14 cellular contexts compared by ENCODE assay signal in genomic region chr12:19030180-19030579, GRCh38.
"Had no signal": no experiment of that assay in that cellular context is flagged by ENCODE, and none has a peak within 500 bp of the region (broad histone marks: within the 10 kb centered on the region; RNA-seq: fewer than 3 reads in every experiment).

No MANE protein-coding gene starts in this region.

- H3K4me3 Mint-ChIP-seq: immature natural killer cell; naive thymus-derived CD4-positive, alpha-beta T cell; stimulated activated effector memory CD8-positive, alpha-beta T cell treated with anti-CD3 and anti-CD28 coated beads, Interleukin-12 subunit alpha, Interleukin-12 subunit beta, amount 100 ng/mL, for 72 hours had no signal

- H3K36me3 ChIP-seq: ascending aorta, esophagus squamous epithelium, heart left ventricle, pancreas had no signal

- H3K4me3 ChIP-seq: ascending aorta, esophagus squamous epithelium, heart left ventricle, mucosa of descending colon, pancreas had no signal

- H3K27ac Mint-ChIP-seq: immature natural killer cell; naive thymus-derived CD4-positive, alpha-beta T cell; stimulated activated effector memory CD8-positive, alpha-beta T cell treated with anti-CD3 and anti-CD28 coated beads, Interleukin-12 subunit alpha, Interleukin-12 subunit beta, amount 100 ng/mL, for 72 hours had no signal

- H3K9me3 Mint-ChIP-seq: stimulated activated effector memory CD8-positive, alpha-beta T cell treated with anti-CD3 and anti-CD28 coated beads, Interleukin-12 subunit alpha, Interleukin-12 subunit beta, amount 100 ng/mL, for 72 hours had no signal

- H3K9me3 ChIP-seq: ascending aorta, esophagus squamous epithelium, pancreas had no signal

- H3K4me1 ChIP-seq: ascending aorta had no signal

- H3K4me1 Mint-ChIP-seq: immature natural killer cell; naive thymus-derived CD4-positive, alpha-beta T cell; stimulated activated effector memory CD8-positive, alpha-beta T cell treated with anti-CD3 and anti-CD28 coated beads, Interleukin-12 subunit alpha, Interleukin-12 subunit beta, amount 100 ng/mL, for 72 hours had no signal

- ATAC-seq: left cardiac atrium; mucosa of descending colon; naive thymus-derived CD4-positive, alpha-beta T cell; sciatic nerve; stimulated activated effector memory CD8-positive, alpha-beta T cell treated with anti-CD3 and anti-CD28 coated beads, Interleukin-12 subunit alpha, Interleukin-12 subunit beta, amount 100 ng/mL, for 72 hours had no signal

- DNase-seq: activated CD4-positive, CD25-positive, alpha-beta regulatory T cell treated with anti-CD3 and anti-CD28 coated beads, Interleukin-2, amount 50 U/mL, for 72 hours; activated naive CD4-positive, alpha-beta T cell treated with Interleukin-2 at 50 U/mL for 16 hours; activated T-cell treated with anti-CD3 and anti-CD28 coated beads for 4 hours; esophagus squamous epithelium; heart left ventricle; immature natural killer cell; left cardiac atrium; mucosa of descending colon; naive thymus-derived CD4-positive, alpha-beta T cell; pancreas; stimulated activated CD4-positive, alpha-beta T cell treated with anti-CD3 and anti-CD28 coated beads, Interleukin-2, amount 100 ng/mL, for 24 hours had no signal

- H3K36me3 Mint-ChIP-seq: immature natural killer cell; naive thymus-derived CD4-positive, alpha-beta T cell; stimulated activated effector memory CD8-positive, alpha-beta T cell treated with anti-CD3 and anti-CD28 coated beads, Interleukin-12 subunit alpha, Interleukin-12 subunit beta, amount 100 ng/mL, for 72 hours had no signal

- H3K27me3 ChIP-seq: ascending aorta, esophagus squamous epithelium, heart left ventricle, pancreas had no signal

- H3K27ac ChIP-seq: ascending aorta, esophagus squamous epithelium, pancreas had no signal
